9 cellular contexts compared by ENCODE assay signal in genomic region chr14:92507174-92507768, GRCh38. TPM values are rescaled to one million over a fixed set of nuclear protein-coding genes. Genes with fewer than 3 reads are reported as not detected.
A peak's percentile ranks its signal among the peaks of the same experiment; 100 is the strongest.
DNase-seq lines count a peak whose midpoint lies in the region; ATAC-seq, FAIRE-seq and TF ChIP-seq lines count a peak whose summit lies in the region.
"Had no signal": no experiment of that assay in that cellular context is flagged by ENCODE, and none has a peak within 500 bp of the region (broad histone marks: within the 10 kb centered on the region; RNA-seq: fewer than 3 reads in every experiment).

No MANE protein-coding gene starts in this region.

- peaks cover 13 to 20% of the 10 kb centered on the region in 2 experiments for H3K4me1 ChIP-seq in trophoblast cell (ENCODE audit: control insufficient read depth in 1 of 2, insufficient read depth in 2 of 2, low read length in 2 of 2)
- H3K4me1 ChIP-seq: pancreas had no signal

- WGBS in trophoblast cell (ENCODE audit: extremely low coverage, insufficient coverage, insufficient read length): no CpG with 5 or more reads among the region's 4 CpGs

- H3K79me2 ChIP-seq in trophoblast cell (ENCODE audit: control insufficient read depth, insufficient read depth, low read length, poor library complexity): peaks cover 2% of the 10 kb centered on the region

- no peaks in the 10 kb centered on the region for H3K9me3 Mint-ChIP-seq in mesothelial cell of epicardium

- no peak overlapping the region for H4K12ac ChIP-seq in trophoblast cell (ENCODE audit: low read depth, low read length)

- H3K4me3 ChIP-seq in trophoblast cell (ENCODE audit: low read depth, low read length): no peak overlapping the region
- H3K4me3 ChIP-seq: pancreas had no signal

- peak; percentile 79 for FAIRE-seq in GM19239 (lab: Jason Lieb, UNC)
- FAIRE-seq: endothelial cell of umbilical vein, pancreas had no signal

- no peaks in the 10 kb centered on the region for H3K36me3 Mint-ChIP-seq in mesothelial cell of epicardium

- no peak for TF ChIP-seq CTCF in mesothelial cell of epicardium (IDR thresholded peaks at IDR 0.05; ENCODE audit: unreplicated experiment)

- no peaks in the 10 kb centered on the region for H3K9me3 ChIP-seq in trophoblast cell (ENCODE audit: insufficient read depth, low read depth, low read length)
- H3K9me3 ChIP-seq: pancreas had no signal

- H3K23ac ChIP-seq in trophoblast cell (ENCODE audit: low read length): no peak overlapping the region

- H3K27ac Mint-ChIP-seq in mesothelial cell of epicardium: no peak overlapping the region

- no peak overlapping the region for H2AK5ac ChIP-seq in trophoblast cell (ENCODE audit: low read length)

- H4K8ac ChIP-seq in trophoblast cell (ENCODE audit: low read depth, low read length): no peak overlapping the region

- no peak for DNase-seq in GM19239 (ENCODE audit: insufficient read length, low spot score)
- DNase-seq in NOMO-1 treated with DMSO at 0.1 percent for 48 hours (lab: John Stamatoyannopoulos, UW; ENCODE audit: unreplicated experiment): peak; percentile 97
- DNase-seq in trophoblast cell: no peak
- DNase-seq in mesothelial cell of epicardium (ENCODE audit: low spot score in 2 of 2, unreplicated experiment in 2 of 2): no peak
- no peak for DNase-seq in AG08396 (ENCODE audit: low spot score)
- no peak for DNase-seq in anterior cingulate cortex (lab: John Stamatoyannopoulos, UW)
- DNase-seq: pancreas had no signal

- H3K18ac ChIP-seq in trophoblast cell (ENCODE audit: low read length): no peak overlapping the region

- no peak overlapping the region for H3K27ac ChIP-seq in trophoblast cell (ENCODE audit: low read depth, low read length)
- H3K27ac ChIP-seq: pancreas had no signal

- no peak overlapping the region for H3K9ac ChIP-seq in trophoblast cell (ENCODE audit: low read length)

- H2BK12ac ChIP-seq in trophoblast cell (ENCODE audit: low read length): peak overlapping the region; percentile 20

- no peak overlapping the region for H3K4ac ChIP-seq in trophoblast cell (ENCODE audit: low read depth, low read length)

- H3K4me3 Mint-ChIP-seq in mesothelial cell of epicardium: no peak overlapping the region

- H3K36me3 ChIP-seq in trophoblast cell (ENCODE audit: control insufficient read depth in 1 of 2, insufficient read depth in 2 of 2, low read length in 2 of 2): no peaks in the 10 kb centered on the region
- H3K36me3 ChIP-seq: pancreas had no signal

- no peak overlapping the region for H3K4me2 ChIP-seq in trophoblast cell (ENCODE audit: low read length)

- no peak overlapping the region for H2BK120ac ChIP-seq in trophoblast cell (ENCODE audit: insufficient read depth, low read length, poor library complexity)

- no peaks in the 10 kb centered on the region for H3K27me3 Mint-ChIP-seq in mesothelial cell of epicardium (ENCODE audit: low read depth)

- no peak overlapping the region for H3K14ac ChIP-seq in trophoblast cell (ENCODE audit: low read length)

- H3K4me1 Mint-ChIP-seq in mesothelial cell of epicardium: peaks cover 21% of the 10 kb centered on the region

- H4K91ac ChIP-seq in trophoblast cell (ENCODE audit: low read depth, low read length): no peak overlapping the region

- H2AFZ ChIP-seq in trophoblast cell (ENCODE audit: insufficient read depth, low read length, poor library complexity): no peak overlapping the region

- ATAC-seq in HG03439 (IDR thresholded peaks at IDR 0.05; ENCODE audit: unreplicated experiment): peak; percentile 50

- no peak overlapping the region for H2BK5ac ChIP-seq in trophoblast cell (ENCODE audit: low read depth, low read length, poor library complexity)

- no peaks in the 10 kb centered on the region for H3K27me3 ChIP-seq in trophoblast cell (ENCODE audit: insufficient read depth, low read length)
- H3K27me3 ChIP-seq: pancreas had no signal

- peaks cover 18% of the 10 kb centered on the region for H3K79me1 ChIP-seq in trophoblast cell (ENCODE audit: low read length)

RNA-seq across cellular contexts. Expression of gene RIN3, which starts 6.3 kb away (rescaled TPM):
- 34.8 and 36.0 TPM in 2 replicates for polyA plus RNA-seq in trophoblast cell (2013)
- total RNA-seq in mesothelial cell of epicardium: 16.4 to 19.9 TPM (median 16.8 TPM) in 3 replicates
